In the genomic region with DNA sequence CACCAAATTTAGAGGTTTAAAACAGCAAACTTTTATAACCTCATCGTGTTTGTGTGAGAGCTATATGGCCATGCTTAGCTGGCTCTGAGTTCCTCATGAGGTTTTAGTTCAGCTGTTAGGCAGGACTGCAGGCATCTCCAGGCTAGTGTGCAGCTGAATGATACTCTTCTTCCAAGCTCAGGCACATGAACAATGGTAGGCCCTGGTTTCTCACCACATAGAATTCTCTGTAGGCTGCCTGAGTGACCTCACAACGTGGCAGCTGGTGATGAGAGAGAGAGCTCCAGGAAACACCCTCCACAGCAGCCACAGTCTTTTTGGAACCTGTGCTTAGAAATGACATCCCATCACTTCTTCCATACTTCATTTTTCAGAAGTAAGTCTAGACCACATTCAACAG, we compare ENCODE assay signal across 32 cellular contexts.
"Had no signal": no experiment of that assay in that cellular context is flagged by ENCODE, and none has a peak within 500 bp of the region (broad histone marks: within the 10 kb centered on the region; RNA-seq: fewer than 3 reads in every experiment).

No MANE protein-coding gene starts in this region.

- H3K4me1 Mint-ChIP-seq: activated CD4-positive, alpha-beta T cell treated with anti-CD3 and anti-CD28 coated beads, Interleukin-2, amount 10 ng/mL, durations not matched to agents 24 days and 14 days; activated naive CD8-positive, alpha-beta T cell treated with anti-CD3 and anti-CD28 coated beads, Interleukin-2, amount 10 ng/mL, durations not matched to agents 7 days and 5 days; immature natural killer cell; naive B cell; stimulated activated naive B cell treated with anti-CD40 and anti-IgM and Interleukin-4, amounts not matched to agents 10 μg/mL and 1 μg/mL and 100 μg/mL, for 72 hours; T-helper 17 cell had no signal

- DNase-seq: activated CD4-positive, alpha-beta memory T cell treated with anti-CD3 and anti-CD28 coated beads for 36 hours; activated CD4-positive, alpha-beta T cell treated with anti-CD3 and anti-CD28 coated beads, Interleukin-2, amount 10 ng/mL, durations not matched to agents 24 days and 14 days; activated CD4-positive, CD25-positive, alpha-beta regulatory T cell treated with anti-CD3 and anti-CD28 coated beads, Interleukin-2, amount 50 U/mL, for 72 hours; activated CD8-positive, alpha-beta memory T cell treated with anti-CD3 and anti-CD28 coated beads, Interleukin-2, amount 50 U/mL, for 4 hours; activated effector memory CD4-positive, alpha-beta T cell treated with anti-CD3 and anti-CD28 coated beads, Interleukin-2, amount 50 U/mL, for 16 hours; activated naive CD4-positive, alpha-beta T cell treated with anti-CD3 and anti-CD28 coated beads for 36 hours; activated naive CD8-positive, alpha-beta T cell treated with anti-CD3 and anti-CD28 coated beads, Interleukin-2, amount 10 ng/mL, durations not matched to agents 7 days and 5 days; activated T-cell treated with anti-CD3 and anti-CD28 coated beads, Interleukin-2, amount 50 U/mL, for 1 hour; brain microvascular endothelial cell; cortex of kidney; heart left ventricle; hypothalamus; immature natural killer cell; kidney; lower lobe of right lung; mucosa of descending colon; naive B cell; stimulated activated CD4-positive, alpha-beta T cell treated with anti-CD3 and anti-CD28 coated beads, Interleukin-15, amount 100 ng/mL, for 24 hours; stimulated activated CD4-positive, alpha-beta T cell treated with anti-CD3 and anti-CD28 coated beads, Interleukin-2, amount 100 ng/mL, for 24 hours; stimulated activated naive B cell treated with anti-CD40 and anti-IgM and Interleukin-4, amounts not matched to agents 10 μg/mL and 1 μg/mL and 100 μg/mL, for 72 hours; stomach; T-helper 17 cell; T1000; thyroid gland; upper lobe of left lung had no signal

- H3K27me3 ChIP-seq: ascending aorta, brain microvascular endothelial cell, gastroesophageal sphincter, heart left ventricle, stomach, thyroid gland, upper lobe of left lung, vagina had no signal

- H3K4me3 ChIP-seq: ascending aorta, gastroesophageal sphincter, heart left ventricle, lower lobe of right lung, mucosa of descending colon, stomach, thyroid gland, upper lobe of left lung, vagina had no signal

- H3K4me1 ChIP-seq: ascending aorta, gastroesophageal sphincter, heart left ventricle, lower lobe of right lung, stomach, upper lobe of left lung, vagina had no signal

- H3K9me3 ChIP-seq: ascending aorta, gastroesophageal sphincter, heart left ventricle, lower lobe of right lung, mucosa of descending colon, stomach, thyroid gland, upper lobe of left lung, vagina had no signal

- H3K9me3 Mint-ChIP-seq: activated CD4-positive, alpha-beta T cell treated with anti-CD3 and anti-CD28 coated beads, Interleukin-2, amount 10 ng/mL, durations not matched to agents 24 days and 14 days; activated naive CD4-positive, alpha-beta T cell treated with anti-CD3 and anti-CD28 coated beads for 36 hours; activated naive CD8-positive, alpha-beta T cell treated with anti-CD3 and anti-CD28 coated beads, Interleukin-2, amount 10 ng/mL, durations not matched to agents 7 days and 5 days; activated T-helper 1 cell treated with anti-CD3 and anti-CD28 coated beads, Interleukin-12 subunit alpha, Interleukin-12 subunit beta, Interleukin-2, Interleukin-4 antibody, amounts not matched to agents 30 ng/mL and 10 ng/mL and 1 ng/mL, durations not matched to agents 14 hours and 24 hours and 36 hours; stimulated activated naive B cell treated with anti-CD40 and anti-IgM and Interleukin-4, amounts not matched to agents 10 μg/mL and 1 μg/mL and 100 μg/mL, for 72 hours had no signal

- H3K36me3 Mint-ChIP-seq: activated CD4-positive, alpha-beta memory T cell treated with anti-CD3 and anti-CD28 coated beads for 36 hours; activated naive CD8-positive, alpha-beta T cell treated with anti-CD3 and anti-CD28 coated beads, Interleukin-2, amount 10 ng/mL, durations not matched to agents 7 days and 5 days; immature natural killer cell; naive B cell; stimulated activated naive B cell treated with anti-CD40 and anti-IgM and Interleukin-4, amounts not matched to agents 10 μg/mL and 1 μg/mL and 100 μg/mL, for 72 hours had no signal

- H3K27ac ChIP-seq: ascending aorta, brain microvascular endothelial cell, gastroesophageal sphincter, heart left ventricle, lower lobe of right lung, stomach, thyroid gland, upper lobe of left lung, vagina had no signal

- FAIRE-seq: endothelial cell of umbilical vein, kidney had no signal

- H3K27me3 Mint-ChIP-seq: activated CD4-positive, alpha-beta memory T cell treated with anti-CD3 and anti-CD28 coated beads for 36 hours; activated CD4-positive, alpha-beta T cell treated with anti-CD3 and anti-CD28 coated beads, Interleukin-2, amount 10 ng/mL, durations not matched to agents 24 days and 14 days; activated naive CD8-positive, alpha-beta T cell treated with anti-CD3 and anti-CD28 coated beads, Interleukin-2, amount 10 ng/mL, durations not matched to agents 7 days and 5 days; naive B cell; stimulated activated naive B cell treated with anti-CD40 and anti-IgM and Interleukin-4, amounts not matched to agents 10 μg/mL and 1 μg/mL and 100 μg/mL, for 72 hours; T-helper 17 cell had no signal

- H3K4me3 Mint-ChIP-seq: activated CD4-positive, alpha-beta memory T cell treated with anti-CD3 and anti-CD28 coated beads for 36 hours; activated CD4-positive, alpha-beta T cell treated with anti-CD3 and anti-CD28 coated beads, Interleukin-2, amount 10 ng/mL, durations not matched to agents 24 days and 14 days; activated naive CD4-positive, alpha-beta T cell treated with anti-CD3 and anti-CD28 coated beads for 36 hours; activated naive CD8-positive, alpha-beta T cell treated with anti-CD3 and anti-CD28 coated beads, Interleukin-2, amount 10 ng/mL, durations not matched to agents 7 days and 5 days; activated T-helper 1 cell treated with anti-CD3 and anti-CD28 coated beads, Interleukin-12 subunit alpha, Interleukin-12 subunit beta, Interleukin-2, Interleukin-4 antibody, amounts not matched to agents 30 ng/mL and 10 ng/mL and 1 ng/mL, durations not matched to agents 14 hours and 24 hours and 36 hours; immature natural killer cell; naive B cell; stimulated activated naive B cell treated with anti-CD40 and anti-IgM and Interleukin-4, amounts not matched to agents 10 μg/mL and 1 μg/mL and 100 μg/mL, for 72 hours; T-helper 17 cell had no signal

- ATAC-seq: gastroesophageal sphincter; heart left ventricle; left lobe of liver; lower lobe of right lung; mucosa of descending colon; sciatic nerve; stimulated activated naive B cell treated with anti-CD40 and anti-IgM and Interleukin-4, amounts not matched to agents 10 μg/mL and 1 μg/mL and 100 μg/mL, for 72 hours; T-helper 17 cell had no signal

- H3K36me3 ChIP-seq: ascending aorta, brain microvascular endothelial cell, gastroesophageal sphincter, heart left ventricle, lower lobe of right lung, stomach, thyroid gland, upper lobe of left lung, vagina had no signal

- H3K27ac Mint-ChIP-seq: activated CD4-positive, alpha-beta memory T cell treated with anti-CD3 and anti-CD28 coated beads for 36 hours; activated CD4-positive, alpha-beta T cell treated with anti-CD3 and anti-CD28 coated beads, Interleukin-2, amount 10 ng/mL, durations not matched to agents 24 days and 14 days; activated naive CD4-positive, alpha-beta T cell treated with anti-CD3 and anti-CD28 coated beads for 36 hours; activated naive CD8-positive, alpha-beta T cell treated with anti-CD3 and anti-CD28 coated beads, Interleukin-2, amount 10 ng/mL, durations not matched to agents 7 days and 5 days; activated T-helper 1 cell treated with anti-CD3 and anti-CD28 coated beads, Interleukin-12 subunit alpha, Interleukin-12 subunit beta, Interleukin-2, Interleukin-4 antibody, amounts not matched to agents 30 ng/mL and 10 ng/mL and 1 ng/mL, durations not matched to agents 14 hours and 24 hours and 36 hours; immature natural killer cell; naive B cell; stimulated activated naive B cell treated with anti-CD40 and anti-IgM and Interleukin-4, amounts not matched to agents 10 μg/mL and 1 μg/mL and 100 μg/mL, for 72 hours; T-helper 17 cell had no signal
